In the genomic region with DNA sequence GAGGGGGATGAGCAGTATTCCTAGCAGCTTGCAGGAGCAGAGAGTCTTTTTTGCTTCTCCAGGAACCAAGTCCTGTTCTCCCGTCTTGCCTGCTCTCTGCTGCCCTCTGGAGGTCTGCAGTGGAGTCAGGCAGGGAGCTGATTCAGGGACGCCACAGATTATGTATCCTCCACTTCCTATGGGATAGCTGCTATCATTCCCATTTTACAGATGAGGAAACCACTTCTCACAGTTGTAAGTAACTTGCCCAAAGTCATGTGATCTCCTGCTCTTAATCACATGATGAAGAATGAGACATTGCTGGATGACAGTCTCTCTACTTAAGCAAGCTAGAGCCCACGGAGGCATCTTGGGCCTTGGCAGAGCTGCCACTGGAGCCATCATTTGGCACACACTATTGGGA, we compare ENCODE assay signal across 1 cellular context.
A peak's percentile ranks its signal among the peaks of the same experiment; 100 is the strongest.
TF ChIP-seq lines count a peak whose summit lies in the region.

No MANE protein-coding gene starts in this region.

TF ChIP-seq in GM12878, 131 proteins besides CTCF, POLR2A, EP300 and RAD21:
- TF ChIP-seq, protein P1, sequence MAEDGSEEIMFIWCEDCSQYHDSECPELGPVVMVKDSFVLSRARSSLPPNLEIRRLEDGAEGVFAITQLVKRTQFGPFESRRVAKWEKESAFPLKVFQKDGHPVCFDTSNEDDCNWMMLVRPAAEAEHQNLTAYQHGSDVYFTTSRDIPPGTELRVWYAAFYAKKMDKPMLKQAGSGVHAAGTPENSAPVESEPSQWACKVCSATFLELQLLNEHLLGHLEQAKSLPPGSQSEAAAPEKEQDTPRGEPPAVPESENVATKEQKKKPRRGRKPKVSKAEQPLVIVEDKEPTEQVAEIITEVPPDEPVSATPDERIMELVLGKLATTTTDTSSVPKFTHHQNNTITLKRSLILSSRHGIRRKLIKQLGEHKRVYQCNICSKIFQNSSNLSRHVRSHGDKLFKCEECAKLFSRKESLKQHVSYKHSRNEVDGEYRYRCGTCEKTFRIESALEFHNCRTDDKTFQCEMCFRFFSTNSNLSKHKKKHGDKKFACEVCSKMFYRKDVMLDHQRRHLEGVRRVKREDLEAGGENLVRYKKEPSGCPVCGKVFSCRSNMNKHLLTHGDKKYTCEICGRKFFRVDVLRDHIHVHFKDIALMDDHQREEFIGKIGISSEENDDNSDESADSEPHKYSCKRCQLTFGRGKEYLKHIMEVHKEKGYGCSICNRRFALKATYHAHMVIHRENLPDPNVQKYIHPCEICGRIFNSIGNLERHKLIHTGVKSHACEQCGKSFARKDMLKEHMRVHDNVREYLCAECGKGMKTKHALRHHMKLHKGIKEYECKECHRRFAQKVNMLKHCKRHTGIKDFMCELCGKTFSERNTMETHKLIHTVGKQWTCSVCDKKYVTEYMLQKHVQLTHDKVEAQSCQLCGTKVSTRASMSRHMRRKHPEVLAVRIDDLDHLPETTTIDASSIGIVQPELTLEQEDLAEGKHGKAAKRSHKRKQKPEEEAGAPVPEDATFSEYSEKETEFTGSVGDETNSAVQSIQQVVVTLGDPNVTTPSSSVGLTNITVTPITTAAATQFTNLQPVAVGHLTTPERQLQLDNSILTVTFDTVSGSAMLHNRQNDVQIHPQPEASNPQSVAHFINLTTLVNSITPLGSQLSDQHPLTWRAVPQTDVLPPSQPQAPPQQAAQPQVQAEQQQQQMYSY (CRISPR knock-in tag; IDR thresholded peaks at IDR 0.05), result no peak
- TF ChIP-seq SMC3 (IDR thresholded peaks at IDR 0.05; ENCODE audit: borderline replicate concordance, low read length) (peak; percentile 89), IKZF2 (IDR thresholded peaks at IDR 0.05) (peak in 1 of 2 experiments; percentile 29; a peak in 1 of 4 replicates), RELA (IDR thresholded peaks at IDR 0.05; ENCODE audit: borderline replicate concordance, partially characterized antibody) (no peak), YY1 (IDR thresholded peaks at IDR 0.05; ENCODE audit: low read depth, low read length) (peak; percentile 57; the same call in 1 of the 2 replicates), NRF1 (conservative IDR thresholded peaks at IDR 0.05; ENCODE audit: low read depth, low read length) (no peak), NKRF (conservative IDR thresholded peaks at IDR 0.05) (no peak), MEF2B (IDR thresholded peaks at IDR 0.05; ENCODE audit: partially characterized antibody, poor library complexity, severe bottlenecking) (no peak), ATF3 (IDR thresholded peaks at IDR 0.05; ENCODE audit: borderline replicate concordance, extremely low read depth, low read depth, low read length) (0 out of 2 replicates have a peak, but pooled peaks have one; percentile 29), SIX5 (IDR thresholded peaks at IDR 0.05; ENCODE audit: low read depth, low read length, severe bottlenecking) (no peak), IKZF1 (conservative IDR thresholded peaks at IDR 0.05) (peak; percentile 45), NFYA (IDR thresholded peaks at IDR 0.05; ENCODE audit: borderline replicate concordance, low read depth, low read length) (no peak), CREB1 (IDR thresholded peaks at IDR 0.05; ENCODE audit: low read depth) (no peak), CBFB (IDR thresholded peaks at IDR 0.05; ENCODE audit: low read depth) (no peak)
